ENCODE assay signal across 1 cellular context in genomic region chr2:202014328-202015034, GRCh38.
TF ChIP-seq lines count a peak whose summit lies in the region.

No MANE protein-coding gene starts in this region.

TF ChIP-seq in K562, 482 proteins besides CTCF, POLR2A, EP300 and RAD21:
- TF ChIP-seq PKNOX1 (IDR thresholded peaks at IDR 0.05) (0 out of 2 replicates have a peak, but pooled peaks have one; percentile 10), NR4A1 (CRISPR knock-in tag; IDR thresholded peaks at IDR 0.05) (no peak), NR4A1 (tag; IDR thresholded peaks at IDR 0.05) (no peak), RB1 (IDR thresholded peaks at IDR 0.05; ENCODE audit: low read depth) (no peak), TFAM (CRISPR knock-in tag; conservative IDR thresholded peaks at IDR 0.05) (no peak), CTCFL (IDR thresholded peaks at IDR 0.05; ENCODE audit: borderline replicate concordance, insufficient read depth, low read depth, low read length, poor library complexity, severe bottlenecking) (no peak)
